In genomic region chr11:31949733-31950200, GRCh38 we compare ENCODE assay signal across 7 cellular contexts.
DNase-seq lines count a peak whose midpoint lies in the region; ATAC-seq lines count a peak whose summit lies in the region.
"Not testable (repeated sequence)": the region's sequence is repeated elsewhere in the genome, so short reads cannot be mapped to it uniquely, and the experiment has no call there.

No MANE protein-coding gene starts in this region.

- H3K4me1 Mint-ChIP-seq in activated CD8-positive, alpha-beta memory T cell treated with anti-CD3 and anti-CD28 coated beads, Interleukin-2, amount 10 ng/mL, durations not matched to agents 7 days and 5 days: peaks cover 16% of the 10 kb centered on the region

- peak overlapping the region; percentile 75 for H3K27ac Mint-ChIP-seq in activated CD8-positive, alpha-beta memory T cell treated with anti-CD3 and anti-CD28 coated beads, Interleukin-2, amount 10 ng/mL, durations not matched to agents 7 days and 5 days

- H3K27me3 Mint-ChIP-seq in activated CD8-positive, alpha-beta memory T cell treated with anti-CD3 and anti-CD28 coated beads, Interleukin-2, amount 10 ng/mL, durations not matched to agents 7 days and 5 days: peaks cover 30% of the 10 kb centered on the region

- peak; percentile 91 for ATAC-seq in GM18517 (IDR thresholded peaks at IDR 0.05; ENCODE audit: unreplicated experiment)
- peak; percentile 60 for ATAC-seq in GM19328 (IDR thresholded peaks at IDR 0.05; ENCODE audit: unreplicated experiment)
- peak; percentile 67 for ATAC-seq in GM21515 (IDR thresholded peaks at IDR 0.05; ENCODE audit: unreplicated experiment)
- ATAC-seq in HG02798 (IDR thresholded peaks at IDR 0.05; ENCODE audit: poor library complexity, unreplicated experiment): peak; percentile 66
- peak; percentile 67 for ATAC-seq in HG03135 (IDR thresholded peaks at IDR 0.05; ENCODE audit: unreplicated experiment)
- ATAC-seq in HG03558 (IDR thresholded peaks at IDR 0.05; ENCODE audit: extremely low read depth, unreplicated experiment): peak; percentile 77
- not testable (repeated sequence) for ATAC-seq in activated CD8-positive, alpha-beta memory T cell treated with anti-CD3 and anti-CD28 coated beads, Interleukin-2, amount 10 ng/mL, durations not matched to agents 7 days and 5 days

- H3K4me3 Mint-ChIP-seq in activated CD8-positive, alpha-beta memory T cell treated with anti-CD3 and anti-CD28 coated beads, Interleukin-2, amount 10 ng/mL, durations not matched to agents 7 days and 5 days: peak overlapping the region; percentile 5

- not testable (repeated sequence) for H3K36me3 Mint-ChIP-seq in activated CD8-positive, alpha-beta memory T cell treated with anti-CD3 and anti-CD28 coated beads, Interleukin-2, amount 10 ng/mL, durations not matched to agents 7 days and 5 days

- CTCF ChIA-PET in activated CD8-positive, alpha-beta memory T cell treated with anti-CD3 and anti-CD28 coated beads, Interleukin-2, amount 10 ng/mL, durations not matched to agents 7 days and 5 days (lab: Charles Lee): interaction anchor here (1.0 kb wide), 1 partner anchor 8 kb away, joined by 4 read pairs; no protein-coding TSS in a partner anchor

- not testable (repeated sequence) for H3K9me3 Mint-ChIP-seq in activated CD8-positive, alpha-beta memory T cell treated with anti-CD3 and anti-CD28 coated beads, Interleukin-2, amount 10 ng/mL, durations not matched to agents 7 days and 5 days (ENCODE audit: low read depth)

- DNase-seq in activated CD8-positive, alpha-beta memory T cell treated with anti-CD3 and anti-CD28 coated beads, Interleukin-2, amount 10 ng/mL, durations not matched to agents 7 days and 5 days: not testable (repeated sequence)
